Comparison of ENCODE assay signal across 8 cellular contexts in genomic region chr10:102752934-102753664, GRCh38. TPM values are rescaled to one million over a fixed set of nuclear protein-coding genes. Genes with fewer than 3 reads are reported as not detected.
DNase-seq lines count a peak whose midpoint lies in the region; ATAC-seq and TF ChIP-seq lines count a peak whose summit lies in the region.

No MANE protein-coding gene starts in this region.

- DNase-seq in H4 (ENCODE audit: low spot score) (peak; percentile 74), SKM-1 treated with dmso at 0.1 percent for 144 hours (lab: John Stamatoyannopoulos, UW; ENCODE audit: unreplicated experiment) (peak; percentile 53), fibroblast of lung (ENCODE audit: low read depth in 2 of 2) (peak; percentile 76 to 83), posterior vena cava (ENCODE audit: low spot score) (no peak)
- no peak for DNase-seq in activated CD8-positive, alpha-beta memory T cell treated with anti-CD3 and anti-CD28 coated beads for 24 hours

- no peaks in the 10 kb centered on the region for H4K20me1 ChIP-seq in fibroblast of lung (ENCODE audit: control insufficient read depth, extremely low read depth, insufficient read depth, low read length)

- peak overlapping the region in 1 of 4 experiments; percentile 11 for H3K4me3 ChIP-seq in fibroblast of lung (replicated peaks in 1 of 4; ENCODE audit: control extremely low read depth in 1 of 4, insufficient read depth in 1 of 4, low read depth in 3 of 4, low read length in 4 of 4)
- no peak overlapping the region for H3K4me3 ChIP-seq in neutrophil (ENCODE audit: low read depth in 1 of 2, low read length in 1 of 2)

- no peak overlapping the region for H3K9ac ChIP-seq in fibroblast of lung (ENCODE audit: insufficient read depth, low read length)

- H3K36me3 ChIP-seq in fibroblast of lung (ENCODE audit: control insufficient read depth, insufficient read depth, low read length) = no peaks in the 10 kb centered on the region
- H3K36me3 ChIP-seq in neutrophil = no peaks in the 10 kb centered on the region

- H3K79me2 ChIP-seq in fibroblast of lung (ENCODE audit: control insufficient read depth, insufficient read depth, low read length) = peaks cover 33% of the 10 kb centered on the region

- H2AFZ ChIP-seq in fibroblast of lung (ENCODE audit: low read length) = no peak overlapping the region

- TF ChIP-seq CTCF in C4-2B (conservative IDR thresholded peaks at IDR 0.05) (peak; percentile 70), fibroblast of lung (conservative IDR thresholded peaks at IDR 0.05 in 1 of 2, IDR thresholded peaks at IDR 0.05 in 1 of 2; ENCODE audit: low read depth in 1 of 2, low read length in 2 of 2) (peak; percentile 56 to 74), neutrophil (IDR thresholded peaks at IDR 0.05) (no peak)

- H3K27ac ChIP-seq in C4-2B = no peak overlapping the region
- H3K27ac ChIP-seq in fibroblast of lung (ENCODE audit: insufficient read depth, low read length) = peak overlapping the region; percentile 88
- peak overlapping the region; percentile 30 for H3K27ac ChIP-seq in neutrophil

- intact Hi-C loops in posterior vena cava (cut with DNase I) = no loop called here

- H3K27me3 ChIP-seq in fibroblast of lung (ENCODE audit: control insufficient read depth, insufficient read depth, low read length) (no peaks in the 10 kb centered on the region), neutrophil (no peaks in the 10 kb centered on the region)

- ATAC-seq in GM21737 (IDR thresholded peaks at IDR 0.05; ENCODE audit: unreplicated experiment) = no peak

- H3K4me2 ChIP-seq in fibroblast of lung (ENCODE audit: extremely low read depth, insufficient read depth, low read length) = peak overlapping the region; percentile 72

- no peaks in the 10 kb centered on the region for H3K9me3 ChIP-seq in fibroblast of lung (ENCODE audit: control insufficient read depth, insufficient read depth, low read depth, low read length)
- H3K9me3 ChIP-seq in neutrophil = no peaks in the 10 kb centered on the region

- H3K4me1 ChIP-seq in fibroblast of lung (ENCODE audit: control insufficient read depth, extremely low read depth, insufficient read depth, low read length) (peaks cover 16% of the 10 kb centered on the region), neutrophil (ENCODE audit: control insufficient read depth in 1 of 2, insufficient read depth in 1 of 2, low read depth in 1 of 2, low read length in 1 of 2) (peaks cover 0 to 4% of the 10 kb centered on the region in 2 experiments)

RNA-seq across cellular contexts. Expression of gene WBP1L, which starts 9.4 kb away (rescaled TPM):
- 15.7 and 22.8 TPM in 2 replicates for total RNA-seq in H4 (2014; rRNA removed; shearing (Covaris generic))
- total RNA-seq in fibroblast of lung = 28.8 and 40.0 TPM in 2 replicates
- polyA plus RNA-seq in fibroblast of lung = 33.7 and 36.8 TPM in 2 replicates
- 26.7 and 34.8 TPM in 2 replicates for polyA plus RNA-seq in fibroblast of lung (2012)
- polyA minus RNA-seq in fibroblast of lung (ENCODE audit: low replicate concordance) = 60.4 and 66.8 TPM in 2 replicates
- 10 to 100 TPM; 61.4 to 62.7 TPM for total RNA-seq in posterior vena cava

RNA-seq across cellular contexts. Expression of gene SFXN2, which starts 38.7 kb away (rescaled TPM):
- 2.5 and 3.3 TPM in 2 replicates for total RNA-seq in H4 (2014; rRNA removed; shearing (Covaris generic))
- total RNA-seq in fibroblast of lung (1.0 and 3.1 TPM in 2 replicates), posterior vena cava (1 to 10 TPM; 2.4 to 6.5 TPM)
- polyA plus RNA-seq in fibroblast of lung = 6.5 and 9.7 TPM in 2 replicates
- polyA plus RNA-seq in fibroblast of lung (2012) = 6.0 and 7.4 TPM in 2 replicates
- polyA minus RNA-seq in fibroblast of lung (ENCODE audit: low replicate concordance) = 21.4 and 30.7 TPM in 2 replicates

RNA-seq across cellular contexts. Expression of gene ARL3, which starts 38.9 kb away (rescaled TPM):
- 6.1 and 10.4 TPM in 2 replicates for total RNA-seq in H4 (2014; rRNA removed; shearing (Covaris generic))
- total RNA-seq in fibroblast of lung (8.5 and 10.6 TPM in 2 replicates), posterior vena cava (10 to 100 TPM in 1 of 2 donors, 1 to 10 TPM in 1; 9.7 to 11.6 TPM)
- polyA plus RNA-seq in fibroblast of lung = 22.0 and 22.9 TPM in 2 replicates
- polyA plus RNA-seq in fibroblast of lung (2012) = 23.9 and 26.2 TPM in 2 replicates
- polyA minus RNA-seq in fibroblast of lung (ENCODE audit: low replicate concordance) = 1.3 and 1.7 TPM in 2 replicates

Comparison
In these comparisons a context has a peak if more than half of its experiments do, and no peak if none do; other contexts are left out.
1. DNase-seq: peak in H4 (single experiment), SKM-1 treated with dmso at 0.1 percent for 144 hours (single experiment) and fibroblast of lung (2 of 2); none in activated CD8-positive, alpha-beta memory T cell treated with anti-CD3 and anti-CD28 coated beads for 24 hours (single experiment) and posterior vena cava (single experiment).